In genomic region chr22:17313591-17313990, GRCh38 we compare ENCODE assay signal across 35 cellular contexts. TPM values are rescaled to one million over a fixed set of nuclear protein-coding genes. Genes with fewer than 3 reads are reported as not detected.
"Had no signal": no experiment of that assay in that cellular context is flagged by ENCODE, and none has a peak within 500 bp of the region (broad histone marks: within the 10 kb centered on the region; RNA-seq: fewer than 3 reads in every experiment).

No MANE protein-coding gene starts in this region.

- H3K27me3 ChIP-seq: adrenal gland, body of pancreas, breast epithelium, Peyer's patch had no signal

- H3K9me3 ChIP-seq: adrenal gland, body of pancreas, breast epithelium, Peyer's patch had no signal

- H3K36me3 ChIP-seq: adrenal gland, breast epithelium, Peyer's patch had no signal

- H3K4me1 ChIP-seq: adrenal gland, body of pancreas, breast epithelium, Peyer's patch had no signal

- ATAC-seq: activated naive CD4-positive, alpha-beta T cell treated with anti-CD3 and anti-CD28 coated beads, Interleukin-2, amount 50 U/mL, for 72 hours; activated T-cell treated with anti-CD3 and anti-CD28 coated beads, Interleukin-2, amount 50 U/mL, for 4 hours; body of pancreas; PC-3; SK-N-SH treated with all-trans-retinoic acid at 6 μM for 48 hours; T-cell had no signal

- DNase-seq: activated B cell treated with CpG ODN at 0.5 μM for 24 hours; activated CD4-positive, alpha-beta memory T cell treated with anti-CD3 and anti-CD28 coated beads for 36 hours; activated CD4-positive, alpha-beta T cell treated with anti-CD3 and anti-CD28 coated beads for 4 hours; activated CD4-positive, alpha-beta T cell treated with anti-CD3 and anti-CD28 coated beads, Interleukin-2, amount 50 U/mL, for 1 hour; activated CD4-positive, CD25-positive, alpha-beta regulatory T cell treated with anti-CD3 and anti-CD28 coated beads, Interleukin-2, amount 50 U/mL, for 72 hours; activated CD8-positive, alpha-beta memory T cell treated with anti-CD3 and anti-CD28 coated beads, Interleukin-2, amount 50 U/mL, for 4 hours; activated gamma-delta T cell treated with Interleukin-2 at 50 U/mL for 16 hours; activated naive CD4-positive, alpha-beta T cell treated with anti-CD3 and anti-CD28 coated beads for 36 hours; activated T-cell treated with anti-CD3 and anti-CD28 coated beads for 4 hours; activated T-cell treated with anti-CD3 and anti-CD28 coated beads, Interleukin-2, amount 50 U/mL, for 4 hours; adrenal gland; body of pancreas; NCI-H1092 treated with DMSO at 0.1 percent for 48 hours; NCI-H187 treated with DMSO at 0.1 percent for 48 hours; NCI-H2081; NCI-H2171 treated with DMSO at 0.1 percent for 48 hours; NCI-H2227 treated with DMSO at 0.1 percent for 48 hours; NCI-H446; NCI-H526 treated with DMSO at 0.1 percent for 48 hours; NCI-H774; NK-92 treated with Interleukin-12 subunit alpha and Interleukin-12 subunit beta, amount 100 ng/mL, for 24 hours; PC-3; Peyer's patch; RPMI8226; SIG-M5; T-cell; T-helper 2 cell; T-helper 9 cell had no signal

- H3K4me3 ChIP-seq: adrenal gland, body of pancreas, breast epithelium, Peyer's patch had no signal

- H3K9me3 Mint-ChIP-seq: activated B cell treated with CpG ODN at 0.5 μM for 24 hours; activated CD4-positive, alpha-beta memory T cell treated with anti-CD3 and anti-CD28 coated beads for 36 hours; activated naive CD4-positive, alpha-beta T cell treated with anti-CD3 and anti-CD28 coated beads for 36 hours; activated naive CD4-positive, alpha-beta T cell treated with anti-CD3 and anti-CD28 coated beads, Interleukin-2, amount 50 U/mL, for 72 hours; activated T-cell treated with anti-CD3 and anti-CD28 coated beads, Interleukin-2, amount 50 U/mL, for 4 hours; activated T-helper 1 cell treated with anti-CD3 and anti-CD28 coated beads, Interleukin-12 subunit alpha, Interleukin-12 subunit beta, Interleukin-2, Interleukin-4 antibody, amounts not matched to agents 30 ng/mL and 10 ng/mL and 1 ng/mL, durations not matched to agents 14 hours and 24 hours and 36 hours; T-cell had no signal

- H3K36me3 Mint-ChIP-seq: activated CD4-positive, alpha-beta memory T cell treated with anti-CD3 and anti-CD28 coated beads for 36 hours; activated naive CD4-positive, alpha-beta T cell treated with anti-CD3 and anti-CD28 coated beads, Interleukin-2, amount 50 U/mL, for 72 hours; T-cell had no signal

- H3K4me3 Mint-ChIP-seq: activated B cell treated with CpG ODN at 0.5 μM for 24 hours; activated CD4-positive, alpha-beta memory T cell treated with anti-CD3 and anti-CD28 coated beads for 36 hours; activated naive CD4-positive, alpha-beta T cell treated with anti-CD3 and anti-CD28 coated beads for 36 hours; activated T-cell treated with anti-CD3 and anti-CD28 coated beads, Interleukin-2, amount 50 U/mL, for 4 hours; activated T-helper 1 cell treated with anti-CD3 and anti-CD28 coated beads, Interleukin-12 subunit alpha, Interleukin-12 subunit beta, Interleukin-2, Interleukin-4 antibody, amounts not matched to agents 30 ng/mL and 10 ng/mL and 1 ng/mL, durations not matched to agents 14 hours and 24 hours and 36 hours; T-cell had no signal

- H3K27ac Mint-ChIP-seq: activated B cell treated with CpG ODN at 0.5 μM for 24 hours; activated CD4-positive, alpha-beta memory T cell treated with anti-CD3 and anti-CD28 coated beads for 36 hours; activated naive CD4-positive, alpha-beta T cell treated with anti-CD3 and anti-CD28 coated beads for 36 hours; activated naive CD4-positive, alpha-beta T cell treated with anti-CD3 and anti-CD28 coated beads, Interleukin-2, amount 50 U/mL, for 72 hours; activated T-helper 1 cell treated with anti-CD3 and anti-CD28 coated beads, Interleukin-12 subunit alpha, Interleukin-12 subunit beta, Interleukin-2, Interleukin-4 antibody, amounts not matched to agents 30 ng/mL and 10 ng/mL and 1 ng/mL, durations not matched to agents 14 hours and 24 hours and 36 hours; T-cell had no signal

- H3K27ac ChIP-seq: adrenal gland, body of pancreas, breast epithelium, Peyer's patch, VCaP had no signal

- H3K4me1 Mint-ChIP-seq: T-cell had no signal

- H3K27me3 Mint-ChIP-seq: activated B cell treated with CpG ODN at 0.5 μM for 24 hours; activated CD4-positive, alpha-beta memory T cell treated with anti-CD3 and anti-CD28 coated beads for 36 hours had no signal

- FAIRE-seq: astrocyte had no signal

RNA-seq across cellular contexts. Expression of gene CECR2, which starts 55.7 kb away (rescaled TPM):
- total RNA-seq: activated CD4-positive, alpha-beta memory T cell treated with anti-CD3 and anti-CD28 coated beads for 36 hours; M059J; PC-3 had no signal
